8 cellular contexts compared by ENCODE assay signal in the genomic region with DNA sequence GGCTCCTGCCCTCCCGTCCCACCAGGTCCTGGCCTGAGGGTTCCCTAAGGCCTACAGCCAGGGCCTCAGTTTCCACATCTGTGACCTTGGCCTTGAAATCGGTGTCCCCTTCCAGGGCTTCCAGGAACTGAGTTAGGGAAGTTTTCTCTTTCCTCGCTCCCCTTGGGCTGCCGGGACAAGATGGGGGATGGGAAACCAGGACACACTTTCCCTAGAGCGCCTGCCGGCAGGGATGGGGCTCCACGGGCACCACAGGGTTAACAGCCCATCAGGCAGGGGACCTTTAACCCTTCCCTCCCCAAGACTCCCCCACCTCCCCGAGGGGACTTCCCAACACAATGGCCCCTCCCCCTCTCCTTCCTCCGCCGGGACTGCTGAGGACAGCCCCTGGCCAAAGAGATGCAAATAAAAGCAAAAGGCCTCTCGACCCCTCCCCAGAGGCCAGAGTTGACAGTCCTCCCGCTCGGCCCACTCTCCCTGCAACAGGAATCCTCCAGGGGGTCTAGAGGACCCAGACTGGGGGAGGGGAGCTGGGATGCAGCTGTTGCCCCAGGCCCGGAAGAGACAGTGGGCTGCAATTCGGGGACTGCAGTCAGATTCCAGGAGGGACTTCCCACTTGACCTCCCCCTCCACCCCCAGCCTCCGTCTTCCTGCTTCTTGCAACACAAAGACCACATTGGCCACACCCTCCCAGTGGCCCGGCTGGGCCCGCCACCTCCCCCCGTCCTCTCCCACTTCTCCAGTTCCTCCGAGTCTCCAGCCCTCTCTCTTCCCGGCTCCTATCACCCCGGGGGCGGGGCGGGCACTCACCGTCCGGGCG. TPM values are rescaled to one million over a fixed set of nuclear protein-coding genes. Genes with fewer than 3 reads are reported as not detected.
DNase-seq lines count a peak whose midpoint lies in the region; ATAC-seq and TF ChIP-seq lines count a peak whose summit lies in the region.

No MANE protein-coding gene starts in this region.

- no TSS peak for BruUV-seq in MCF 10A (replicated peaks; lab: Mats Ljungman, UMichigan)

- no peaks in the 10 kb centered on the region for H3K27me3 Mint-ChIP-seq in MCF 10A (ENCODE audit: insufficient read depth, unreplicated experiment)

- peaks cover 34% of the 10 kb centered on the region for H3K36me3 Mint-ChIP-seq in MCF 10A (ENCODE audit: insufficient read depth, unreplicated experiment)

- peak overlapping the region; percentile 35 for H3K27ac Mint-ChIP-seq in MCF 10A (ENCODE audit: low read depth, unreplicated experiment)

- in situ Hi-C loops in gastrocnemius medialis (cut with MboI; ENCODE audit: low sequenced_read_pairs in 4 of 4) = no loop called here

- peak overlapping the region; percentile 96 for H3K27ac ChIP-seq in HUES48 (ENCODE audit: low read depth, low read length)
- peak overlapping the region; percentile 84 for H3K27ac ChIP-seq in iPS-20b (ENCODE audit: low read length)
- peak overlapping the region; percentile 98 to 100 (median 100) for H3K27ac ChIP-seq in gastrocnemius medialis

- TF ChIP-seq CTCF in MCF 10A (IDR thresholded peaks at IDR 0.05; ENCODE audit: unreplicated experiment) = no peak
- TF ChIP-seq CTCF in gastrocnemius medialis (IDR thresholded peaks at IDR 0.05 in 4 of 5, conservative IDR thresholded peaks at IDR 0.05 in 1 of 5) = no peak

- H3K9me3 ChIP-seq in HUES48 (ENCODE audit: control insufficient read depth, insufficient read depth, low read length) (no peaks in the 10 kb centered on the region), iPS-20b (ENCODE audit: insufficient read depth, low read depth, low read length) (no peaks in the 10 kb centered on the region), gastrocnemius medialis (no peaks in the 10 kb centered on the region)

- POLR2A ChIA-PET in MCF 10A (lab: Yijun Ruan, JAX) = interaction anchor here (0.6 to 7.8 kb wide), 9 partner anchors 16 to 378 kb away, joined by 3 to 56 read pairs (median 8); partner anchors contain the start of genes CCDC9 and ZC3H4

- H3K36me3 ChIP-seq in HUES48 (ENCODE audit: control insufficient read depth, insufficient read depth, low read length) (no peaks in the 10 kb centered on the region; the same call in 1 of the 2 replicates), iPS-20b (ENCODE audit: insufficient read depth, low read depth, low read length) (no peaks in the 10 kb centered on the region), gastrocnemius medialis (peaks cover 0 to 1% of the 10 kb centered on the region in 2 donors)

- peaks cover 10% of the 10 kb centered on the region; the same call in 1 of the 2 replicates for H3K27me3 ChIP-seq in HUES48 (ENCODE audit: control insufficient read depth, insufficient read depth, low read length)
- H3K27me3 ChIP-seq in iPS-20b (ENCODE audit: insufficient read depth, low read length) = peaks cover 14% of the 10 kb centered on the region; the same call in 1 of the 2 replicates
- no peaks in the 10 kb centered on the region for H3K27me3 ChIP-seq in gastrocnemius medialis

- ATAC-seq in gastrocnemius medialis (peak; percentile 24 to 35), HG03520 (IDR thresholded peaks at IDR 0.05; ENCODE audit: unreplicated experiment) (no peak)

- DNase-seq in ELR (ENCODE audit: low read depth) (peak; percentile 91), SK-N-DZ (ENCODE audit: low spot score) (peak; percentile 82), MCF 10A (ENCODE audit: unreplicated experiment) (peak; percentile 96), gastrocnemius medialis (peak; percentile 85 to 94), midbrain (lab: John Stamatoyannopoulos, UW) (no peak)

- intact Hi-C loops in MCF 10A (cut with micrococcal nuclease) (no loop called here), gastrocnemius medialis (cut with DNase I; ENCODE audit: low total_unique reads) (loop anchor here (2.0 to 5.0 kb wide), 2 partner anchors 115 to 250 kb away; partner anchors contain the start of gene ZC3H4)

- H3K4me3 ChIP-seq in HUES48 (ENCODE audit: low read depth, low read length) = peak overlapping the region; percentile 91
- H3K4me3 ChIP-seq in iPS-20b (ENCODE audit: low read length) = peak overlapping the region; percentile 78
- peak overlapping the region; percentile 72 to 100 (median 86) for H3K4me3 ChIP-seq in gastrocnemius medialis

- H3K9me3 Mint-ChIP-seq in MCF 10A (ENCODE audit: unreplicated experiment) = no peaks in the 10 kb centered on the region

- H3K4me1 ChIP-seq in HUES48 (ENCODE audit: control insufficient read depth, insufficient read depth, low read length) = peaks cover 25% of the 10 kb centered on the region
- H3K4me1 ChIP-seq in iPS-20b (ENCODE audit: insufficient read depth, low read length) = peaks cover 12% of the 10 kb centered on the region; the same call in 1 of the 2 replicates
- H3K4me1 ChIP-seq in gastrocnemius medialis = peaks cover 26 to 31% of the 10 kb centered on the region in 2 donors

- TF ChIP-seq POLR2A in gastrocnemius medialis (IDR thresholded peaks at IDR 0.05) = peak; percentile 66 to 70

- peaks cover 13% of the 10 kb centered on the region for H3K4me1 Mint-ChIP-seq in MCF 10A (ENCODE audit: insufficient read depth, unreplicated experiment)

- CTCF ChIA-PET in MCF 10A (lab: Yijun Ruan, JAX) = interaction anchor here (0.6 to 6.0 kb wide), 3 partner anchors 14 to 19 kb away, joined by 4 to 52 read pairs (median 5); no protein-coding TSS in a partner anchor

- H3K4me3 Mint-ChIP-seq in MCF 10A (ENCODE audit: unreplicated experiment) = no peak overlapping the region

- peak overlapping the region; percentile 83 for H3K9ac ChIP-seq in HUES48 (ENCODE audit: low read depth, low read length)
- H3K9ac ChIP-seq in iPS-20b (ENCODE audit: low read depth, low read length) = peak overlapping the region; percentile 78; the same call in 1 of the 2 replicates

RNA-seq across cellular contexts. Expression of gene BBC3, which starts 3.4 kb away (rescaled TPM):
- polyA plus RNA-seq in SK-N-DZ (2014; cell fraction: cytosol; rRNA removed) = 5.3 and 8.5 TPM in 2 replicates
- polyA plus RNA-seq in SK-N-DZ (2014; cell fraction: nucleus; rRNA removed) = 6.3 and 9.1 TPM in 2 replicates
- total RNA-seq in MCF 10A (2022) = 16.2 and 19.6 TPM in 2 replicates
- total RNA-seq in gastrocnemius medialis = 1 to 10 TPM; 3.4 to 7.6 (median 4.2) TPM

RNA-seq across cellular contexts. Expression of gene CCDC9, which starts 28.8 kb away (rescaled TPM):
- polyA plus RNA-seq in SK-N-DZ (2014; cell fraction: cytosol; rRNA removed) = 1.4 and 3.0 TPM in 2 replicates
- 3.2 and 3.6 TPM in 2 replicates for polyA plus RNA-seq in SK-N-DZ (2014; cell fraction: nucleus; rRNA removed)
- total RNA-seq in MCF 10A (2022) = 35.0 and 39.0 TPM in 2 replicates
- 10 to 100 TPM; 13.1 to 22.7 (median 18.5) TPM for total RNA-seq in gastrocnemius medialis

RNA-seq across cellular contexts. Expression of gene INAFM1, which starts 47.1 kb away (rescaled TPM):
- polyA plus RNA-seq in SK-N-DZ (2014; cell fraction: cytosol; rRNA removed) = 2.1 and 2.9 TPM in 2 replicates
- polyA plus RNA-seq in SK-N-DZ (2014; cell fraction: nucleus; rRNA removed) = 2.4 and 7.3 TPM in 2 replicates
- total RNA-seq in MCF 10A (2022) (15.0 and 16.8 TPM in 2 replicates), gastrocnemius medialis (1 to 10 TPM; 3.9 to 8.5 (median 7.2) TPM)
